In genomic region chr7:70238171-70238575, GRCh38 we compare ENCODE assay signal across 10 cellular contexts.
DNase-seq lines count a peak whose midpoint lies in the region; ATAC-seq, FAIRE-seq and TF ChIP-seq lines count a peak whose summit lies in the region.
"Had no signal": no experiment of that assay in that cellular context is flagged by ENCODE, and none has a peak within 500 bp of the region (broad histone marks: within the 10 kb centered on the region; RNA-seq: fewer than 3 reads in every experiment).

No MANE protein-coding gene starts in this region.

- peak overlapping the region; percentile 4 for H3K27ac ChIP-seq in caudate nucleus (ENCODE audit: low read depth, low read length)
- H3K27ac ChIP-seq: transverse colon had no signal

- FAIRE-seq in GM12892 (lab: Jason Lieb, UNC): peak; percentile 96
- FAIRE-seq: K562 had no signal

- peak; percentile 13 for DNase-seq in GM12892 (ENCODE audit: insufficient read length)
- DNase-seq in caudate nucleus (lab: John Stamatoyannopoulos, UW): peak in 2 of 61 donors; percentile 2 to 4
- DNase-seq in DMS79 (lab: John Stamatoyannopoulos, UW): no peak
- no peak for DNase-seq in COLO668 (lab: John Stamatoyannopoulos, UW; ENCODE audit: unreplicated experiment)
- DNase-seq in NCI-H446 treated with DMSO at 0.1 percent for 48 hours (lab: John Stamatoyannopoulos, UW): no peak
- no peak for DNase-seq in globus pallidus (ENCODE audit: low spot score)
- DNase-seq: transverse colon had no signal

- TF ChIP-seq POLR2A in GM12892 (IDR thresholded peaks at IDR 0.05; ENCODE audit: low read depth, low read length): peak; percentile 25; the same call in 1 of the 2 replicates

- peak; percentile 99 for ATAC-seq in GM21360 (IDR thresholded peaks at IDR 0.05; ENCODE audit: unreplicated experiment)
- ATAC-seq in HG03139 (IDR thresholded peaks at IDR 0.05; ENCODE audit: unreplicated experiment): peak; percentile 97
- ATAC-seq: K562 had no signal
